ENCODE assay signal across 27 cellular contexts in genomic region chr1:211113566-211113965, GRCh38. TPM values are rescaled to one million over a fixed set of nuclear protein-coding genes. Genes with fewer than 3 reads are reported as not detected.
"Had no signal": no experiment of that assay in that cellular context is flagged by ENCODE, and none has a peak within 500 bp of the region (broad histone marks: within the 10 kb centered on the region; RNA-seq: fewer than 3 reads in every experiment).

No MANE protein-coding gene starts in this region.

- ATAC-seq: activated CD4-positive, CD25-positive, alpha-beta regulatory T cell treated with anti-CD3 and anti-CD28 coated beads, Interleukin-2, amount 50 U/mL, for 24 hours; activated CD8-positive, alpha-beta T cell treated with anti-CD3 and anti-CD28 coated beads for 36 hours; activated T-cell treated with anti-CD3 and anti-CD28 coated beads, Interleukin-2, amount 50 U/mL, for 4 hours; activated T-helper 17 cell treated with anti-CD3 and anti-CD28 coated beads, Interleukin-2, amount 50 U/mL, for 72 hours; esophagus mucosa; gastrocnemius medialis; heart left ventricle had no signal

- DNase-seq: activated B cell treated with CpG ODN at 0.5 μM for 24 hours; activated CD4-positive, alpha-beta T cell treated with anti-CD3 and anti-CD28 coated beads for 48 hours; activated CD4-positive, alpha-beta T cell treated with anti-CD3 and anti-CD28 coated beads, Interleukin-2, amount 50 U/mL, for 1 hour; activated CD4-positive, alpha-beta T cell treated with anti-CD3 and anti-CD28 coated beads, Interleukin-2, amount 50 U/mL, for 48 hours; activated CD8-positive, alpha-beta memory T cell treated with anti-CD3 and anti-CD28 coated beads for 24 hours; activated CD8-positive, alpha-beta T cell treated with anti-CD3 and anti-CD28 coated beads for 36 hours; activated effector memory CD4-positive, alpha-beta T cell treated with Interleukin-2 at 50 U/mL for 16 hours; activated gamma-delta T cell treated with Interleukin-2 at 50 U/mL for 16 hours; activated naive CD4-positive, alpha-beta T cell treated with anti-CD3 and anti-CD28 coated beads, Interleukin-2, amount 50 U/mL, for 16 hours; activated naive CD4-positive, alpha-beta T cell treated with Interleukin-2 at 50 U/mL for 16 hours; activated T-cell treated with anti-CD3 and anti-CD28 coated beads, Interleukin-2, amount 50 U/mL, for 4 hours; amniotic stem cell; anterior cingulate cortex; brain microvascular endothelial cell; dorsolateral prefrontal cortex; effector memory CD4-positive, alpha-beta T cell; endodermal cell; foreskin fibroblast; gastrocnemius medialis; glutamatergic neuron; heart left ventricle; T1000; WERI-Rb-1 had no signal

RNA-seq across cellular contexts. Expression of gene KCNH1, which starts 20.4 kb away (rescaled TPM):
- total RNA-seq: activated B cell treated with CpG ODN at 0.5 μM for 24 hours; activated CD8-positive, alpha-beta T cell treated with anti-CD3 and anti-CD28 coated beads for 36 hours; activated T-cell treated with anti-CD3 and anti-CD28 coated beads, Interleukin-2, amount 50 U/mL, for 4 hours; activated T-helper 17 cell treated with anti-CD3 and anti-CD28 coated beads, Interleukin-2, amount 50 U/mL, for 72 hours; cardiac septum had no signal
